ENCODE assay signal across 8 cellular contexts in the genomic region with DNA sequence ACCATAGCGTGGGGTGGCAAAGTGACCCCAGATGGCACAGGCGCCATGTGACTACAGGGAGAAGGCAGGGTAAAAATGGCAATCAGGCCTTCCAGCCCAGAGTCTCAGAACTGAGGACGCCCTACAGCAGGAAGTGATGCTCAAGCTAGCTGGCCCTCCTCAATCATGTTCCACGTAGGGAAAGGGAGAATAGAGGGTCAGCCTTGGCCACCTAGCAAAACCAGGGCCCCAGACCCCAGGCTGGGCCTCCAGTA. TPM values are rescaled to one million over a fixed set of nuclear protein-coding genes. Genes with fewer than 3 reads are reported as not detected.
DNase-seq lines count a peak whose midpoint lies in the region; ATAC-seq and TF ChIP-seq lines count a peak whose summit lies in the region.

No MANE protein-coding gene starts in this region.

- peaks cover 5% of the 10 kb centered on the region for H3K27me3 Mint-ChIP-seq in brain

- intact Hi-C loops in mucosa of descending colon (cut with DNase I, micrococcal nuclease): no loop called here

- POLR2A ChIA-PET in HEK293 (lab: Yijun Ruan, JAX): interaction anchor here (0.7 to 3.0 kb wide), 10 partner anchors 11 to 223 kb away, joined by 3 to 26 read pairs (median 4); a partner anchor contains a TSS

- peak overlapping the region; percentile 92 to 99 (median 95) for H3K27ac Mint-ChIP-seq in brain

- DNase-seq in mucosa of descending colon: peak in 1 of 3 donors; percentile 66
- DNase-seq in GOT3 (lab: John Stamatoyannopoulos, UW): no peak
- no peak for DNase-seq in NCI-H1048 (lab: John Stamatoyannopoulos, UW)
- no peak for DNase-seq in activated CD4-positive, CD25-positive, alpha-beta regulatory T cell (lab: John Stamatoyannopoulos, UW)

- H3K4me3 ChIP-seq in HEK293 (ENCODE audit: low read depth, low read length) (peak overlapping the region; percentile 81), mucosa of descending colon (peak overlapping the region; percentile 40)

- TF ChIP-seq CTCF in 22Rv1 (IDR thresholded peaks at IDR 0.05): no peak
- TF ChIP-seq CTCF in HEK293 (tag by site-specific recombination; IDR thresholded peaks at IDR 0.05): no peak
- TF ChIP-seq CTCF in brain (conservative IDR thresholded peaks at IDR 0.05): no peak
- no peak for TF ChIP-seq CTCF in mucosa of descending colon (IDR thresholded peaks at IDR 0.05)

- H3K27ac ChIP-seq in 22Rv1: peak overlapping the region; percentile 91
- H3K27ac ChIP-seq in HEK293 (ENCODE audit: extremely low read depth, low read depth, low read length): peak overlapping the region; percentile 93

- H3K36me3 Mint-ChIP-seq in brain: peaks cover 35% of the 10 kb centered on the region

- H3K4me1 Mint-ChIP-seq in brain: peaks cover 32% of the 10 kb centered on the region

- H3K9me3 Mint-ChIP-seq in brain: no peaks in the 10 kb centered on the region

- H3K36me3 ChIP-seq in HEK293 (ENCODE audit: control insufficient read depth in 2 of 2, insufficient read depth in 1 of 2, low read length in 2 of 2) (peaks cover 0 to 72% of the 10 kb centered on the region in 2 experiments; a peak in 2 of 3 replicates), mucosa of descending colon (ENCODE audit: low read depth) (peaks cover 15% of the 10 kb centered on the region)

- peak overlapping the region; percentile 77 to 90 (median 84) for H3K4me3 Mint-ChIP-seq in brain

- CTCF ChIA-PET in HEK293 (lab: Yijun Ruan, JAX): interaction anchor here (0.6 to 3.9 kb wide), 6 partner anchors 9 to 83 kb away, joined by 4 to 17 read pairs (median 4); no protein-coding TSS in a partner anchor

- ATAC-seq in mucosa of descending colon (no peak), HG03354 (IDR thresholded peaks at IDR 0.05; ENCODE audit: poor library complexity, severe bottlenecking, unreplicated experiment) (no peak)

- H3K4me1 ChIP-seq in HEK293 (ENCODE audit: control insufficient read depth, insufficient read depth, low read length) (no peaks in the 10 kb centered on the region), mucosa of descending colon (ENCODE audit: low read depth) (peaks cover 22% of the 10 kb centered on the region)

- H3K9me3 ChIP-seq in HEK293 (ENCODE audit: control insufficient read depth, insufficient read depth, low read depth, low read length): no peaks in the 10 kb centered on the region
- H3K9me3 ChIP-seq in mucosa of descending colon: no peaks in the 10 kb centered on the region

TF ChIP-seq in HEK293, 187 proteins besides CTCF, POLR2A, EP300 and RAD21:
- TF ChIP-seq, protein P1, sequence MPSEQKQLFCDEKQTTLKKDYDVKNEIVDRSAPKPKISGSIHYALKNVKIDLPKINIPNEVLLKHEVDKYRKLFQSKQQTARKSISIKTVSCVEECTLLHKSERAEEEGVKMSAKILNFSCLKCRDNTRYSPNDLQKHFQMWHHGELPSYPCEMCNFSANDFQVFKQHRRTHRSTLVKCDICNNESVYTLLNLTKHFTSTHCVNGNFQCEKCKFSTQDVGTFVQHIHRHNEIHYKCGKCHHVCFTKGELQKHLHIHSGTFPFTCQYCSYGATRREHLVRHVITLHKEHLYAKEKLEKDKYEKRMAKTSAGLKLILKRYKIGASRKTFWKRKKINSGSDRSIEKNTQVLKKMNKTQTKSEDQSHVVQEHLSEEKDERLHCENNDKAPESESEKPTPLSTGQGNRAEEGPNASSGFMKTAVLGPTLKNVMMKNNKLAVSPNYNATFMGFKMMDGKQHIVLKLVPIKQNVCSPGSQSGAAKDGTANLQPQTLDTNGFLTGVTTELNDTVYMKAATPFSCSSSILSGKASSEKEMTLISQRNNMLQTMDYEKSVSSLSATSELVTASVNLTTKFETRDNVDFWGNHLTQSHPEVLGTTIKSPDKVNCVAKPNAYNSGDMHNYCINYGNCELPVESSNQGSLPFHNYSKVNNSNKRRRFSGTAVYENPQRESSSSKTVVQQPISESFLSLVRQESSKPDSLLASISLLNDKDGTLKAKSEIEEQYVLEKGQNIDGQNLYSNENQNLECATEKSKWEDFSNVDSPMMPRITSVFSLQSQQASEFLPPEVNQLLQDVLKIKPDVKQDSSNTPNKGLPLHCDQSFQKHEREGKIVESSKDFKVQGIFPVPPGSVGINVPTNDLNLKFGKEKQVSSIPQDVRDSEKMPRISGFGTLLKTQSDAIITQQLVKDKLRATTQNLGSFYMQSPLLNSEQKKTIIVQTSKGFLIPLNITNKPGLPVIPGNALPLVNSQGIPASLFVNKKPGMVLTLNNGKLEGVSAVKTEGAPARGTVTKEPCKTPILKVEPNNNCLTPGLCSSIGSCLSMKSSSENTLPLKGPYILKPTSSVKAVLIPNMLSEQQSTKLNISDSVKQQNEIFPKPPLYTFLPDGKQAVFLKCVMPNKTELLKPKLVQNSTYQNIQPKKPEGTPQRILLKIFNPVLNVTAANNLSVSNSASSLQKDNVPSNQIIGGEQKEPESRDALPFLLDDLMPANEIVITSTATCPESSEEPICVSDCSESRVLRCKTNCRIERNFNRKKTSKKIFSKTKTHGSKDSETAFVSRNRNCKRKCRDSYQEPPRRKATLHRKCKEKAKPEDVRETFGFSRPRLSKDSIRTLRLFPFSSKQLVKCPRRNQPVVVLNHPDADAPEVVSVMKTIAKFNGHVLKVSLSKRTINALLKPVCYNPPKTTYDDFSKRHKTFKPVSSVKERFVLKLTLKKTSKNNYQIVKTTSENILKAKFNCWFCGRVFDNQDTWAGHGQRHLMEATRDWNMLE (tag by site-specific recombination; conservative IDR thresholded peaks at IDR 0.05; ENCODE audit: low read depth): peak; percentile 57; the same call in 1 of the 2 replicates
- TF ChIP-seq FEZF1 (tag by site-specific recombination; IDR thresholded peaks at IDR 0.05): no peak

RNA-seq across cellular contexts. Expression of a gene that starts 1.0 kb away (rescaled TPM):
- 35.3 TPM for polyA plus RNA-seq in brain (ENCODE audit: insufficient read depth, low read depth, low replicate concordance)
- 10 to 100 TPM; 20.0 to 46.3 (median 26.7) TPM for total RNA-seq in mucosa of descending colon

RNA-seq across cellular contexts. Expression of a gene that starts 15.2 kb away (rescaled TPM):
- polyA plus RNA-seq in brain (ENCODE audit: insufficient read depth, low read depth, low replicate concordance): 10.2 TPM
- 10 to 100 TPM; 55.8 to 87.0 (median 57.6) TPM for total RNA-seq in mucosa of descending colon

RNA-seq across cellular contexts. Expression of a gene that starts 21.9 kb away (rescaled TPM):
- 92.8 TPM for polyA plus RNA-seq in brain (ENCODE audit: insufficient read depth, low read depth, low replicate concordance)
- total RNA-seq in mucosa of descending colon: 100 to 1,000 TPM in 2 of 3 donors, 10 to 100 TPM in 1; 86.8 to 114 (median 106) TPM
